Comparison of ENCODE assay signal across 34 cellular contexts in the genomic region with DNA sequence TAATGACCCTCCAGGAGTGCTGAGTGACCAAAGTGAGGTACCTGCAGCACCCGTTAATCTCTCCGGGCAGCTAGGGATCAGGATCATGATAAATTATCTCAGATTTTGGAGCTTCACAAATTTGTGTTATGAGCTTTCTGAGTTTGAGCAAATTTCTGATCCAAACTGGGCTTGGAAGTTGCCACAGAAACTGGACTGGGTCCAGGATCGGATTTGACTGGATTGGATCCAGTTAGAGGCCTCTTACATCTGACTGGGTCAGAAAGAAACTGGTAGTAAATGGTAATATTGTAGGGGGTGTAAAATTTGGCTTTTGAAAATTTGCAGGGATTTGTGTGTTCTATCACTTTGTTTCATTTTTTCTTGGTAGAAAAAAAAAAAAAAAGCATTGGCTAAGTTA. TPM values are rescaled to one million over a fixed set of nuclear protein-coding genes. Genes with fewer than 3 reads are reported as not detected.
"Had no signal": no experiment of that assay in that cellular context is flagged by ENCODE, and none has a peak within 500 bp of the region (broad histone marks: within the 10 kb centered on the region; RNA-seq: fewer than 3 reads in every experiment).

No MANE protein-coding gene starts in this region.

- H3K27ac Mint-ChIP-seq: naive B cell; naive thymus-derived CD8-positive, alpha-beta T cell; natural killer cell treated with Interleukin-12 subunit alpha and Interleukin-12 subunit beta and Interleukin-15 and Interleukin-18, amount 100 ng/mL, for 72 hours; nephron progenitor cell; stimulated activated memory B cell treated with anti-CD40 and anti-IgM and Interleukin-4, amounts not matched to agents 10 μg/mL and 1 μg/mL and 100 μg/mL, for 72 hours; type B pancreatic cell had no signal

- H3K4me3 Mint-ChIP-seq: naive thymus-derived CD8-positive, alpha-beta T cell; natural killer cell treated with Interleukin-12 subunit alpha and Interleukin-12 subunit beta and Interleukin-15 and Interleukin-18, amount 100 ng/mL, for 72 hours; nephron progenitor cell; neural crest cell; stimulated activated memory B cell treated with anti-CD40 and anti-IgM and Interleukin-4, amounts not matched to agents 10 μg/mL and 1 μg/mL and 100 μg/mL, for 72 hours; stimulated activated naive CD8-positive, alpha-beta T cell treated with anti-CD3 and anti-CD28 coated beads, Interleukin-15, amount 100 ng/mL, for 72 hours; type B pancreatic cell had no signal

- H3K4me1 Mint-ChIP-seq: naive B cell; naive thymus-derived CD8-positive, alpha-beta T cell; neural crest cell; stimulated activated memory B cell treated with anti-CD40 and anti-IgM and Interleukin-4, amounts not matched to agents 10 μg/mL and 1 μg/mL and 100 μg/mL, for 72 hours; stimulated activated naive CD8-positive, alpha-beta T cell treated with anti-CD3 and anti-CD28 coated beads, Interleukin-15, amount 100 ng/mL, for 72 hours had no signal

- H3K4me1 ChIP-seq: pancreas, psoas muscle, spleen, suprapubic skin, tibial artery, transverse colon, upper lobe of right lung, uterus had no signal

- H3K36me3 Mint-ChIP-seq: natural killer cell treated with Interleukin-12 subunit alpha and Interleukin-12 subunit beta and Interleukin-15 and Interleukin-18, amount 100 ng/mL, for 72 hours; type B pancreatic cell had no signal

- H3K27me3 Mint-ChIP-seq: stimulated activated naive CD8-positive, alpha-beta T cell treated with anti-CD3 and anti-CD28 coated beads, Interleukin-15, amount 100 ng/mL, for 72 hours; type B pancreatic cell had no signal

- H3K9me3 ChIP-seq: neutrophil, pancreas, psoas muscle, suprapubic skin, testis, tibial artery, upper lobe of right lung, uterus had no signal

- H3K9me3 Mint-ChIP-seq: natural killer cell treated with Interleukin-12 subunit alpha and Interleukin-12 subunit beta and Interleukin-15 and Interleukin-18, amount 100 ng/mL, for 72 hours had no signal

- ATAC-seq: naive thymus-derived CD8-positive, alpha-beta T cell; natural killer cell treated with Interleukin-12 subunit alpha and Interleukin-12 subunit beta and Interleukin-15 and Interleukin-18, amount 100 ng/mL, for 72 hours; pancreas; psoas muscle; right cardiac atrium; sciatic nerve; stimulated activated memory B cell treated with anti-CD40 and anti-IgM and Interleukin-4, amounts not matched to agents 10 μg/mL and 1 μg/mL and 100 μg/mL, for 72 hours; stimulated activated naive CD8-positive, alpha-beta T cell treated with anti-CD3 and anti-CD28 coated beads, Interleukin-15, amount 100 ng/mL, for 72 hours; stimulated activated naive CD8-positive, alpha-beta T cell treated with anti-CD3 and anti-CD28 coated beads, Interleukin-15, Interleukin-2, amounts not matched to agents 100 U/mL and 50 U/mL, for 24 hours; upper lobe of right lung had no signal

- H3K4me3 ChIP-seq: pancreas, psoas muscle, skin epidermis, smooth muscle cell, spleen, suprapubic skin, testis, tibial artery, transverse colon, upper lobe of right lung, uterus had no signal

- H3K27me3 ChIP-seq: pancreas, spleen, suprapubic skin, testis, tibial artery, transverse colon, upper lobe of right lung, uterus had no signal

- DNase-seq: naive B cell; naive thymus-derived CD8-positive, alpha-beta T cell; nephron progenitor cell; nucleus accumbens; pancreas; psoas muscle; right cardiac atrium; spleen; stimulated activated CD4-positive, alpha-beta T cell treated with anti-CD3 and anti-CD28 coated beads, Interleukin-12 subunit alpha, Interleukin-12 subunit beta, amount 100 ng/mL, for 4 hours; stimulated activated CD4-positive, alpha-beta T cell treated with anti-CD3 and anti-CD28 coated beads, Interleukin-1b, Interleukin-23, amount 100 ng/mL, for 48 hours; stimulated activated CD4-positive, alpha-beta T cell treated with anti-CD3 and anti-CD28 coated beads, Interleukin-4, amount 100 ng/mL, for 1 hour; stimulated activated CD4-positive, alpha-beta T cell treated with anti-CD3 and anti-CD28 coated beads, Interleukin-4, amount 100 ng/mL, for 4 hours; stimulated activated CD8-positive, alpha-beta memory T cell treated with anti-CD3 and anti-CD28 coated beads, Interleukin-4, amount 100 ng/mL, for 48 hours; stimulated activated naive CD4-positive, alpha-beta T cell; stimulated activated naive CD8-positive, alpha-beta T cell treated with anti-CD3 and anti-CD28 coated beads, Interleukin-15, amount 100 ng/mL, for 72 hours; stimulated activated naive CD8-positive, alpha-beta T cell treated with anti-CD3 and anti-CD28 coated beads, Interleukin-15, Interleukin-2, amounts not matched to agents 100 U/mL and 50 U/mL, for 24 hours; substantia nigra; testis; tibial artery; transverse colon; upper lobe of right lung; uterus had no signal

- H3K27ac ChIP-seq: neutrophil, pancreas, psoas muscle, skin epidermis, spleen, suprapubic skin, testis, tibial artery, transverse colon, upper lobe of right lung, uterus had no signal

- H3K36me3 ChIP-seq: neutrophil, pancreas, spleen, suprapubic skin, tibial artery, transverse colon, upper lobe of right lung, uterus had no signal

RNA-seq across cellular contexts. Expression of a gene that starts 19.7 kb away (rescaled TPM):
- total RNA-seq: naive thymus-derived CD8-positive, alpha-beta T cell; natural killer cell treated with Interleukin-12 subunit alpha and Interleukin-12 subunit beta and Interleukin-15 and Interleukin-18, amount 100 ng/mL, for 72 hours; neural crest cell; omental fat pad; osteocyte; posterior vena cava; psoas muscle; right cardiac atrium had no signal
